In the genomic region with DNA sequence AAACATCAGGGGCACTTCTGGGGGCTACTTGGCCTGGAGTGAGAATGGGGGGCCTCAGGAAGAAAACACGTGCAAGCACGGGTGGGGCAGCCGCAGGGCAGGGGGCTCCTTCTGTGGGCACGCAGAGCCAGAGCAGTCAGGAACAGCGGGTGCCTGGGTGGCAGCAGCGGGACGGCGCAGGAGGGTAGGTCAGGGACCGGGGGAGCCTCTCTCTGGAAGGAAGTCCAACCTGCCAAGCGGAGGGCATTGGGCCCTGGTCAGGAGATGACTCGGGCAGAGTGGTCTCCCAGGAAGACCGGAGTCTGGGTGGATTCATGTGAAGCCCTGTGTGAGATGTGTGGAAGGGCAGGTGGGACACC, we compare ENCODE assay signal across 1 cellular context.
TF ChIP-seq lines count a peak whose summit lies in the region.

No MANE protein-coding gene starts in this region.

TF ChIP-seq in HepG2, 621 proteins besides CTCF, POLR2A, EP300 and RAD21:
- TF ChIP-seq AGO2 (optimal IDR thresholded peaks at IDR 0.05; ENCODE audit: low read depth, low read length) (peak; percentile 33), RCOR2 (CRISPR knock-in tag; IDR thresholded peaks at IDR 0.05) (no peak)
